Comparison of ENCODE assay signal across 8 cellular contexts in the genomic region with DNA sequence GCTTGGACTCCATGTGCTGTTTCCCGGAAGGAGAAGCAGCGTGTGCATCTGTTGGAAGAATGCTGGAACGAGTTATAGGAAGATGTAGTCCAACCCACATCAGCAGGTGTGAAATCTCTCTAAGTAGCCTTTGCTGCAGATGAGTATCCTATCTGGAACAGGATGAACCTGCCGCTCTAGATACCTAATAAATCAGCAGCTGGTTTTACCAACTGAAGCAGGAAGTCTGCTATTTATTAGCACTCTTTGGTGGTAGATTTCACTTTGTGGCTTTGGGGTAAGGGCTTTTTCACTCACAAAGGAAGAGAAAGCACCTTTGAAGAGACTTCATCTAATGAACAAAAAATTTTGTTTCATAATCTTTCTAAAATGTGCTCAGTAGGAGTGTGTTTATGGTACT.
A peak's percentile ranks its signal among the peaks of the same experiment; 100 is the strongest.
DNase-seq lines count a peak whose midpoint lies in the region; ATAC-seq and TF ChIP-seq lines count a peak whose summit lies in the region.
"Had no signal": no experiment of that assay in that cellular context is flagged by ENCODE, and none has a peak within 500 bp of the region (broad histone marks: within the 10 kb centered on the region; RNA-seq: fewer than 3 reads in every experiment).

No MANE protein-coding gene starts in this region.

- no peaks in the 10 kb centered on the region for H3K36me3 ChIP-seq in KMS-11 (ENCODE audit: insufficient read depth)

- TF ChIP-seq CTCF in KMS-11 (conservative IDR thresholded peaks at IDR 0.05; ENCODE audit: low read depth, low read length): no peak
- no peak for TF ChIP-seq CTCF in nephron progenitor cell (IDR thresholded peaks at IDR 0.05)

- H3K27me3 ChIP-seq in KMS-11 (ENCODE audit: insufficient read depth, low read depth): no peaks in the 10 kb centered on the region

- DNase-seq in left kidney (ENCODE audit: low read depth, low spot score) (peak; percentile 10), nephron progenitor cell (no peak), DMS 273 treated with DMSO at 0.1 percent for 48 hours (lab: John Stamatoyannopoulos, UW) (no peak), SKM-1 (lab: John Stamatoyannopoulos, UW; ENCODE audit: unreplicated experiment) (no peak)
- DNase-seq: activated B cell treated with CpG ODN at 0.5 μM for 24 hours had no signal

- peaks cover 30% of the 10 kb centered on the region for H3K36me3 Mint-ChIP-seq in nephron progenitor cell (ENCODE audit: low read depth)

- no peak overlapping the region for H3K4me3 Mint-ChIP-seq in nephron progenitor cell
- H3K4me3 Mint-ChIP-seq: activated B cell treated with CpG ODN at 0.5 μM for 24 hours had no signal

- H4K20me1 ChIP-seq in KMS-11 (ENCODE audit: insufficient read depth): no peaks in the 10 kb centered on the region

- H2AFZ ChIP-seq in KMS-11 (ENCODE audit: low read depth): peak overlapping the region; percentile 15; the same call in 1 of the 2 replicates

- H3K4me1 ChIP-seq in KMS-11 (ENCODE audit: low read depth, poor library complexity, severe bottlenecking): peaks cover 38% of the 10 kb centered on the region

- peak; percentile 90 for ATAC-seq in GM18867 (IDR thresholded peaks at IDR 0.05; ENCODE audit: unreplicated experiment)
- ATAC-seq in GM21717 (IDR thresholded peaks at IDR 0.05; ENCODE audit: unreplicated experiment): peak; percentile 89

- peak overlapping the region; percentile 53 for H3K27ac ChIP-seq in KMS-11

- peak overlapping the region; percentile 38 for H3K4me3 ChIP-seq in KMS-11 (IDR thresholded peaks at IDR 0.05; ENCODE audit: insufficient read depth, low read depth, low read length)

- H3K79me2 ChIP-seq in KMS-11 (ENCODE audit: insufficient read depth, low read depth): no peaks in the 10 kb centered on the region

- no peak overlapping the region for H3K9ac ChIP-seq in KMS-11

- H3K4me1 Mint-ChIP-seq in nephron progenitor cell: peaks cover 18% of the 10 kb centered on the region

- H3K27ac Mint-ChIP-seq in nephron progenitor cell: no peak overlapping the region
- H3K27ac Mint-ChIP-seq: activated B cell treated with CpG ODN at 0.5 μM for 24 hours had no signal

- H3K9me3 Mint-ChIP-seq in nephron progenitor cell: no peaks in the 10 kb centered on the region
- H3K9me3 Mint-ChIP-seq: activated B cell treated with CpG ODN at 0.5 μM for 24 hours had no signal

- peak overlapping the region; percentile 86 for H3K4me2 ChIP-seq in KMS-11

- peaks cover 2% of the 10 kb centered on the region for H3K27me3 Mint-ChIP-seq in nephron progenitor cell (ENCODE audit: low read depth, poor library complexity)
- H3K27me3 Mint-ChIP-seq: activated B cell treated with CpG ODN at 0.5 μM for 24 hours had no signal
